8 cellular contexts compared by ENCODE assay signal in genomic region chr20:16574656-16575355, GRCh38. TPM values are rescaled to one million over a fixed set of nuclear protein-coding genes. Genes with fewer than 3 reads are reported as not detected.
DNase-seq lines count a peak whose midpoint lies in the region; ATAC-seq and TF ChIP-seq lines count a peak whose summit lies in the region.

No MANE protein-coding gene starts in this region.

- no peaks in the 10 kb centered on the region for H3K9me3 Mint-ChIP-seq in activated naive CD8-positive, alpha-beta T cell treated with anti-CD3 and anti-CD28 coated beads for 36 hours

- peaks cover 9% of the 10 kb centered on the region for H3K27me3 Mint-ChIP-seq in activated naive CD8-positive, alpha-beta T cell treated with anti-CD3 and anti-CD28 coated beads for 36 hours

- H3K36me3 Mint-ChIP-seq in activated naive CD8-positive, alpha-beta T cell treated with anti-CD3 and anti-CD28 coated beads for 36 hours: peaks cover 4% of the 10 kb centered on the region

- H3K4me1 ChIP-seq in cardiac muscle cell (ENCODE audit: low read depth) (no peaks in the 10 kb centered on the region), ovary (ENCODE audit: insufficient read depth) (peaks cover 13% of the 10 kb centered on the region), testis (peaks cover 8% of the 10 kb centered on the region)

- H3K27me3 ChIP-seq in cardiac muscle cell: no peaks in the 10 kb centered on the region
- H3K27me3 ChIP-seq in ovary: no peaks in the 10 kb centered on the region
- no peaks in the 10 kb centered on the region for H3K27me3 ChIP-seq in testis

- intact Hi-C loops in ovary (cut with DNase I): no loop called here
- intact Hi-C loops in testis (cut with DNase I; ENCODE audit: low total_unique reads): no loop called here

- peak overlapping the region; percentile 79 for H3K27ac Mint-ChIP-seq in activated naive CD8-positive, alpha-beta T cell treated with anti-CD3 and anti-CD28 coated beads for 36 hours

- H3K36me3 ChIP-seq in cardiac muscle cell: no peaks in the 10 kb centered on the region
- no peaks in the 10 kb centered on the region for H3K36me3 ChIP-seq in ovary
- H3K36me3 ChIP-seq in testis (ENCODE audit: low read depth, missing control alignments): no peaks in the 10 kb centered on the region

- no peak for TF ChIP-seq EP300 in ovary (IDR thresholded peaks at IDR 0.05)

- H3K4me3 Mint-ChIP-seq in activated naive CD8-positive, alpha-beta T cell treated with anti-CD3 and anti-CD28 coated beads for 36 hours: peak overlapping the region; percentile 82

- ATAC-seq in GM21515 (IDR thresholded peaks at IDR 0.05; ENCODE audit: unreplicated experiment): peak; percentile 67

- no peak for TF ChIP-seq POLR2A in ovary (IDR thresholded peaks at IDR 0.05)
- TF ChIP-seq POLR2A in testis (IDR thresholded peaks at IDR 0.05): no peak

- H3K27ac ChIP-seq in cardiac muscle cell: peak overlapping the region; percentile 2
- H3K27ac ChIP-seq in ovary: peak overlapping the region in 1 of 2 donors; percentile 62
- H3K27ac ChIP-seq in testis: peak overlapping the region; percentile 50 to 55

- H3K9me3 ChIP-seq in cardiac muscle cell (ENCODE audit: low read depth) (no peaks in the 10 kb centered on the region), ovary (no peaks in the 10 kb centered on the region), testis (no peaks in the 10 kb centered on the region)

- in situ Hi-C loops in KBM-7 (cut with MboI; ENCODE audit: low pct_unique_long_range_greater_than_20kb, low sequenced_read_pairs): no loop called here

- H3K4me1 Mint-ChIP-seq in activated naive CD8-positive, alpha-beta T cell treated with anti-CD3 and anti-CD28 coated beads for 36 hours: peaks cover 14% of the 10 kb centered on the region

- DNase-seq in DMS 273 treated with DMSO at 0.1 percent for 48 hours (lab: John Stamatoyannopoulos, UW): peak; percentile 18
- DNase-seq in KBM-7: peak; percentile 91
- peak; percentile 46 for DNase-seq in SKM-1 (lab: John Stamatoyannopoulos, UW; ENCODE audit: unreplicated experiment)
- peak; percentile 78 for DNase-seq in activated naive CD8-positive, alpha-beta T cell treated with anti-CD3 and anti-CD28 coated beads for 36 hours
- DNase-seq in cardiac muscle cell (ENCODE audit: low read depth in 1 of 2, low spot score in 1 of 2): peak; percentile 87 to 89
- peak; percentile 80 to 91 (median 82) for DNase-seq in ovary
- DNase-seq in testis: peak; percentile 93

- peak overlapping the region; percentile 11 for H3K4me3 ChIP-seq in cardiac muscle cell
- peak overlapping the region; percentile 51 for H3K4me3 ChIP-seq in ovary
- peak overlapping the region; percentile 40 to 57 for H3K4me3 ChIP-seq in testis

- TF ChIP-seq CTCF in cardiac muscle cell (IDR thresholded peaks at IDR 0.05; ENCODE audit: low read depth, low read length) (no peak), ovary (IDR thresholded peaks at IDR 0.05) (no peak), testis (IDR thresholded peaks at IDR 0.05) (no peak)

- 4 to 7% (median 6%) methylated on average over 39 of the region's 39 CpGs for WGBS in ovary, 3 donors
- 5 to 13% methylated on average over 18 to 39 of the region's 39 CpGs for WGBS in testis, 2 donors

RNA-seq across cellular contexts. Expression of gene KIF16B, which starts 1.6 kb away (rescaled TPM):
- 1 to 10 TPM; 4.8 to 4.9 TPM for total RNA-seq in activated naive CD8-positive, alpha-beta T cell treated with anti-CD3 and anti-CD28 coated beads for 36 hours
- total RNA-seq in cardiac muscle cell (16.8 and 26.5 TPM in 2 replicates), ovary (10 to 100 TPM; 15.6 to 28.1 (median 23.7) TPM), testis (10 to 100 TPM; 22.3 to 25.5 TPM)
- polyA plus RNA-seq in cardiac muscle cell (8.2 and 13.1 TPM in 2 replicates), ovary (10 to 100 TPM; 10.9 to 12.5 TPM), testis (ENCODE audit: insufficient read depth, low read depth, low replicate concordance) (10.2 TPM)

Comparison
In these comparisons a context has a peak if more than half of its experiments do, and no peak if none do; other contexts are left out.
1. DNase-seq: peak in every context shown above with its lines; median percentile 93 in testis; 91 in KBM-7; 88 in cardiac muscle cell; 82 in ovary; 78 in activated naive CD8-positive, alpha-beta T cell treated with anti-CD3 and anti-CD28 coated beads for 36 hours; 46 in SKM-1; 18 in DMS 273 treated with DMSO at 0.1 percent for 48 hours.